1 cellular context compared by ENCODE assay signal in the genomic region with DNA sequence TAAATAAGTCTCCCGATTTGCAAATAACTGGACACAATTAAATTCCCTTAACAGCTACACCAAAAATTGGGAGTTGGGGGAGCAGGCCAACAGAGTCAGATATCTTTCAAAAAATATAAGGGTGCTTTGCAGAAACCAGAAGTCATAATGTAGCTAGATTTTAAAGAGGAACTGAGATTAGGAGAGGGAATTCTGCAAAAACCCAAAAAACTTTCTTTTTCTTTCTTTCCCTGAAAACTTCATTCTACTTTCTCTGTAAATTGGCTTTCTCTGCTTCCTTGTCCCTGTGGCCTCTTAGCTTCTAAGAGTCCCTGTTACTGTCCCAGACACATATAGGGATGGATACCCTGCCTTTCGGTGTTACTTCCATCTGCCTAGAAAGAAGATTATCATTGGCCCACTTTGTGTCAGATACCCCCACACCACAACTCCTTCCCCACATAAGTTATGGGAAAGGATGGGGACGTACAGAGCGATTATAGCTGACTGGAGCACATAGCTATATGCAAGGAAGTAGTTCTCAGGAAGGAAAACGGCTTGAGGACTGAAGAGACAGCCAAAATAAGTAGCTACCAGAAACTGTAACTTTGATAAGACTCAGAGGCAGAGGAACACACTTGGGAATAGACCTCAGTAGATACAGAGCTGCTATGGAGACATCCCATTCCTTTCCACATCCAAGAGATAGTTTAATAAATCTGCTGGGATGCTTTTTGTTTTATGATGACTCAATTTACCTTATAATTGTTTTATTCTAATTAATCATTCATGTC.
TF ChIP-seq lines count a peak whose summit lies in the region.

No MANE protein-coding gene starts in this region.

TF ChIP-seq in HCT116, 20 proteins besides CTCF, POLR2A, EP300 and RAD21:
- no peak for TF ChIP-seq JUND (IDR thresholded peaks at IDR 0.05)
TF ChIP-seq in HCT116: peak in this region for 0.
